In the genomic region with DNA sequence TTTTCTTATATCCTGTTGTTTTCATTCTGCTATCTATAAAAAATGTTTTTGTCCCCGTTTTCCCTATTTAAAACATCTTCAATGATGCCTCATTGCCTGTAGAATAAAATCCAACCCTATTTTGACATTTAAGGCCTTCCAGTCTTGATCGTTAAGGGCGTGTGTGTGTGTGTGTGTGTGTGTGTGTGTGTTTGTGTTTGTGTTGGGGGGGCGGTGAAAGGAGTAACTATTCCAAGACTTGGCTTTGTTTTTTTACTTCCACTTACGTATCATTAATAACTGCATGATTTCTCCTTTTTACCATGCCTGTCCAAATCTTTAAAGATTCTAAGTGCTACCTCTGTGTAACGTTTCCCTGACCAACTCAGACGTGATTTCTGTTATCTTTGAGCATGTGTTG, we compare ENCODE assay signal across 8 cellular contexts. TPM values are rescaled to one million over a fixed set of nuclear protein-coding genes. Genes with fewer than 3 reads are reported as not detected.
DNase-seq lines count a peak whose midpoint lies in the region; ATAC-seq and TF ChIP-seq lines count a peak whose summit lies in the region.

No MANE protein-coding gene starts in this region.

- H3K4me1 Mint-ChIP-seq in nephron progenitor cell, result peaks cover 55% of the 10 kb centered on the region

- H3K36me3 Mint-ChIP-seq in nephron progenitor cell (ENCODE audit: low read depth), result peaks cover 34% of the 10 kb centered on the region

- no peak for TF ChIP-seq CTCF in nephron progenitor cell (IDR thresholded peaks at IDR 0.05)

- H3K27me3 Mint-ChIP-seq in nephron progenitor cell (ENCODE audit: low read depth, poor library complexity), result no peaks in the 10 kb centered on the region

- DNase-seq in GM04504 (ENCODE audit: low read depth) (peak; percentile 1), NCI-H748 (lab: John Stamatoyannopoulos, UW; ENCODE audit: unreplicated experiment) (peak; percentile 16), dermis microvascular lymphatic vessel endothelial cell (ENCODE audit: low read depth in 2 of 2) (peak; percentile 7 to 44), nephron progenitor cell (peak; percentile 8), G401 (ENCODE audit: low spot score) (no peak), KG1 (lab: John Stamatoyannopoulos, UW) (no peak), SIG-M5 treated with dmso at 0.1 percent for 504 hours (lab: John Stamatoyannopoulos, UW; ENCODE audit: unreplicated experiment) (no peak)

- in situ Hi-C loops in G401 (cut with HindIII; ENCODE audit: low sequenced_read_pairs), result no loop called here

- peak overlapping the region; percentile 98 for H3K4me3 Mint-ChIP-seq in nephron progenitor cell

- no peak for ATAC-seq in HG02970 (IDR thresholded peaks at IDR 0.05; ENCODE audit: low FRiP score, unreplicated experiment)

- H3K27ac Mint-ChIP-seq in nephron progenitor cell, result peak overlapping the region; percentile 100

- no peaks in the 10 kb centered on the region for H3K9me3 Mint-ChIP-seq in nephron progenitor cell

RNA-seq across cellular contexts. Expression of a gene that starts 0.8 kb away (rescaled TPM):
- total RNA-seq in dermis microvascular lymphatic vessel endothelial cell, result 6.7 and 11.8 TPM in 2 replicates
- total RNA-seq in G401 (2014; rRNA removed; shearing (Covaris generic)), result 11.0 and 16.4 TPM in 2 replicates

RNA-seq across cellular contexts. Expression of a gene that starts 1.0 kb away (rescaled TPM):
- total RNA-seq in dermis microvascular lymphatic vessel endothelial cell, result 23.1 and 24.8 TPM in 2 replicates
- total RNA-seq in G401 (2014; rRNA removed; shearing (Covaris generic)), result 34.4 and 45.1 TPM in 2 replicates

RNA-seq across cellular contexts. Expression of a gene that starts 55.0 kb away (rescaled TPM):
- total RNA-seq in dermis microvascular lymphatic vessel endothelial cell, result 3.0 and 6.2 TPM in 2 replicates
- 32.1 and 37.0 TPM in 2 replicates for total RNA-seq in G401 (2014; rRNA removed; shearing (Covaris generic))

RNA-seq across cellular contexts. Expression of a gene that starts 55.3 kb away (rescaled TPM):
- 9.4 and 12.7 TPM in 2 replicates for total RNA-seq in dermis microvascular lymphatic vessel endothelial cell
- total RNA-seq in G401 (2014; rRNA removed; shearing (Covaris generic)), result 44.0 and 65.9 TPM in 2 replicates

Comparison
In these comparisons a context has a peak if more than half of its experiments do, and no peak if none do; other contexts are left out.
1. DNase-seq: peak in GM04504 (single experiment), NCI-H748 (single experiment), dermis microvascular lymphatic vessel endothelial cell (2 of 2) and nephron progenitor cell (single experiment); none in G401 (single experiment), KG1 (single experiment) and SIG-M5 treated with dmso at 0.1 percent for 504 hours (single experiment).